In the genomic region with DNA sequence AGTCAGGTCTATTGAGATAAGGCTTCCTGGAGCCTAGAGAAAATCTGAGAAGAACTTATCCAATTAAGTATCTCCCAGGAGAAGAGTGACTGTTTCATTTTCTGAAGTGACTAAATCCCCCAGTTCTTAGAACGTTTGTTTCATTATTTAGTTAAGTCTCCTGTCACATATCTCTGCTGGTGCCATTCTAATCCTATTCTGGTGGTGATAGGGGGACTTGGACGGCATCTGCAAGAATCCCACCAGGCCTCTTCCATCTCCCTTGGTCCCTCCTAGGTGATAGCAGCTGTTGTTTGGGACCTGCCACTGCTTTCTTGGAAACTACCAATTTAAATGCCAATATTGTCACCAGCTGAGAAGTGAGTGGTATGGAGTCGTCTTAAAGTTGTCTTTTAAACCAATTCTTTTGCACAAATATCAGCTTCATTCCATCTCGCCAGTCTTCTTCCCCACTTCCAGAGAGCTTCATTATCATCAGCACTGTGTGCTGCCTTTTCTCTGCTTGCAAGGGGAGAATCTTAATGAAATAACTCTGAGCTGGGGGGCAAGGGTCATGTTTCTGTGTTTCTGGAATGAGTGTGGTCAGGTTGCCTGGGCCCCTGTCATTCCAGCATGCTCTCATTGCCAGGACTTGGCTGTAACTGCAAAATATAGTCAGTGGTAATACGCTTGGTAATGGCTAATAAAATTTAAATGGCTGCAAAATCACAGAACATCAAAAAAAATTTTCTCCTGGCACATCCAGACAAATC, we compare ENCODE assay signal across 29 cellular contexts.
A peak's percentile ranks its signal among the peaks of the same experiment; 100 is the strongest.
DNase-seq lines count a peak whose midpoint lies in the region; ATAC-seq, FAIRE-seq and TF ChIP-seq lines count a peak whose summit lies in the region.
"Had no signal": no experiment of that assay in that cellular context is flagged by ENCODE, and none has a peak within 500 bp of the region (broad histone marks: within the 10 kb centered on the region; RNA-seq: fewer than 3 reads in every experiment).

No MANE protein-coding gene starts in this region.

- no peak overlapping the region for H3K27ac ChIP-seq in H1 (ENCODE audit: low read depth, low read length)
- H3K27ac ChIP-seq: brain microvascular endothelial cell, gastrocnemius medialis, SJCRH30, tibial nerve had no signal

- no peak overlapping the region for H3K14ac ChIP-seq in H1 (ENCODE audit: insufficient read length)

- H3K23me2 ChIP-seq in H1 (ENCODE audit: low read depth, low read length) = no peaks in the 10 kb centered on the region

- no peak overlapping the region for H3K4ac ChIP-seq in H1 (replicated peaks; ENCODE audit: insufficient read length, low read depth, low read length)

- H3K4me1 Mint-ChIP-seq in mesothelial cell of epicardium = peaks cover 39% of the 10 kb centered on the region
- H3K4me1 Mint-ChIP-seq: activated naive CD8-positive, alpha-beta T cell treated with anti-CD3 and anti-CD28 coated beads, Interleukin-2, amount 50 U/mL, for 24 hours; CD8-positive, alpha-beta memory T cell; stimulated activated effector memory CD8-positive, alpha-beta T cell treated with anti-CD3 and anti-CD28 coated beads, Interleukin-12 subunit alpha, Interleukin-12 subunit beta, amount 100 ng/mL, for 72 hours had no signal

- H3K9me3 Mint-ChIP-seq in mesothelial cell of epicardium = peaks cover 6% of the 10 kb centered on the region

- TF ChIP-seq CTCF in BE2C (IDR thresholded peaks at IDR 0.05; ENCODE audit: low read depth, low read length) (no peak), H1 (IDR thresholded peaks at IDR 0.05; ENCODE audit: control extremely low read depth in 1 of 3, insufficient read depth in 1 of 3, low read depth in 1 of 3, low read length in 3 of 3) (no peak), mesothelial cell of epicardium (IDR thresholded peaks at IDR 0.05; ENCODE audit: unreplicated experiment) (no peak), lower leg skin (IDR thresholded peaks at IDR 0.05) (no peak)

- H4K8ac ChIP-seq in H1 (ENCODE audit: extremely low read depth, insufficient read depth, low read length) = no peak overlapping the region

- no peak for TF ChIP-seq EP300 in H1 (IDR thresholded peaks at IDR 0.05; ENCODE audit: borderline replicate concordance in 1 of 2, low read depth in 2 of 2, low read length in 2 of 2)

- H3K27me3 ChIP-seq in BE2C (no peaks in the 10 kb centered on the region), H1 (replicated peaks in 1 of 4; ENCODE audit: control insufficient read depth in 3 of 4, extremely low read depth in 1 of 4, insufficient read depth in 3 of 4, low read length in 3 of 4) (no peaks in the 10 kb centered on the region)
- H3K27me3 ChIP-seq: brain microvascular endothelial cell, dorsolateral prefrontal cortex, gastrocnemius medialis, SJCRH30, tibial nerve had no signal

- no peaks in the 10 kb centered on the region for H3K27me3 Mint-ChIP-seq in mesothelial cell of epicardium (ENCODE audit: low read depth)
- H3K27me3 Mint-ChIP-seq: activated CD8-positive, alpha-beta memory T cell treated with anti-CD3 and anti-CD28 coated beads, Interleukin-2, amount 10 ng/mL, durations not matched to agents 7 days and 5 days had no signal

- peaks cover 5% of the 10 kb centered on the region for H3K36me3 Mint-ChIP-seq in mesothelial cell of epicardium
- H3K36me3 Mint-ChIP-seq: activated CD8-positive, alpha-beta memory T cell treated with anti-CD3 and anti-CD28 coated beads, Interleukin-2, amount 10 ng/mL, durations not matched to agents 7 days and 5 days; CD8-positive, alpha-beta memory T cell; stimulated activated effector memory CD8-positive, alpha-beta T cell treated with anti-CD3 and anti-CD28 coated beads, Interleukin-12 subunit alpha, Interleukin-12 subunit beta, amount 100 ng/mL, for 72 hours had no signal

- WGBS in H1 (ENCODE audit: extremely low coverage in 1 of 2, insufficient coverage in 1 of 2, insufficient read length in 1 of 2, insufficient replicate concordance in 2 of 2, low coverage in 1 of 2, low lambda C conversion rate in 2 of 2, missing lambda C conversion rate in 1 of 2), 2 experiments = 70% methylated on average over 5 of the region's 5 CpGs; no CpG with 5 or more reads in 1 of the 2 experiments
- WGBS in lower leg skin, 2 donors = 88 to 90% methylated on average over 5 of the region's 5 CpGs

- no peak overlapping the region for H2AFZ ChIP-seq in H1 (ENCODE audit: low read length)

- TF ChIP-seq POLR2A in H1 (IDR thresholded peaks at IDR 0.05; ENCODE audit: control extremely low read depth in 1 of 2, low read depth in 2 of 2, low read length in 2 of 2) (no peak), lower leg skin (IDR thresholded peaks at IDR 0.05) (no peak)

- no peak overlapping the region for H3K4me2 ChIP-seq in H1 (ENCODE audit: insufficient read depth in 1 of 2, low read depth in 2 of 2, low read length in 2 of 2)

- H3K56ac ChIP-seq in H1 (replicated peaks; ENCODE audit: insufficient read length, low read depth, low read length) = no peak overlapping the region

- H2BK12ac ChIP-seq in H1 (ENCODE audit: low read depth, low read length) = no peak overlapping the region

- no peak overlapping the region for H2BK120ac ChIP-seq in H1 (replicated peaks; ENCODE audit: low read depth, low read length)

- no peak overlapping the region for H3K4me3 ChIP-seq in BE2C (ENCODE audit: low read depth, low read length)
- H3K4me3 ChIP-seq in H1 (ENCODE audit: extremely low read depth in 1 of 4, insufficient read depth in 2 of 4, low read depth in 3 of 4, low read length in 4 of 4) = no peak overlapping the region
- no peak overlapping the region for H3K4me3 ChIP-seq in lower leg skin (ENCODE audit: low read depth, poor library complexity, severe bottlenecking)
- H3K4me3 ChIP-seq: dorsolateral prefrontal cortex, gastrocnemius medialis, SJCRH30, tibial nerve had no signal

- peak; percentile 21 for DNase-seq in BE2C
- DNase-seq in M059J (ENCODE audit: low read depth) = peak; percentile 52
- DNase-seq in H1 (ENCODE audit: low read depth in 1 of 2, low spot score in 2 of 2) = no peak
- DNase-seq in mesothelial cell of epicardium (ENCODE audit: low spot score in 2 of 2, unreplicated experiment in 2 of 2) = no peak
- no peak for DNase-seq in lower leg skin (ENCODE audit: low spot score in 2 of 2)
- DNase-seq in activated effector memory CD4-positive, alpha-beta T cell treated with anti-CD3 and anti-CD28 coated beads, Interleukin-2, amount 50 U/mL, for 16 hours = no peak
- DNase-seq in left colon = no peak
- DNase-seq: activated CD4-positive, alpha-beta T cell treated with anti-CD3 and anti-CD28 coated beads, Interleukin-2, amount 50 U/mL, for 1 hour; activated CD4-positive, CD25-positive, alpha-beta regulatory T cell; activated CD8-positive, alpha-beta memory T cell treated with anti-CD3 and anti-CD28 coated beads, Interleukin-2, amount 10 ng/mL, durations not matched to agents 7 days and 5 days; activated naive CD4-positive, alpha-beta T cell; activated naive CD8-positive, alpha-beta T cell treated with anti-CD3 and anti-CD28 coated beads, Interleukin-2, amount 50 U/mL, for 24 hours; activated T-cell treated with anti-CD3 and anti-CD28 coated beads, Interleukin-2, amount 50 U/mL, for 4 hours; brain microvascular endothelial cell; CD8-positive, alpha-beta memory T cell; dorsolateral prefrontal cortex; gastrocnemius medialis; NCI-H1092; NCI-H1694; NCI-H446; NCI-H774; occipital lobe; SJCRH30; stimulated activated CD4-positive, alpha-beta T cell treated with anti-CD3 and anti-CD28 coated beads, Interleukin-15, amount 100 ng/mL, for 24 hours; T-helper 1 cell had no signal

- no peaks in the 10 kb centered on the region for H3K36me3 ChIP-seq in BE2C
- no peaks in the 10 kb centered on the region for H3K36me3 ChIP-seq in H1 (ENCODE audit: control insufficient read depth in 2 of 4, insufficient read depth in 4 of 4, low read length in 3 of 4)
- H3K36me3 ChIP-seq: brain microvascular endothelial cell, gastrocnemius medialis, tibial nerve had no signal

- no peak overlapping the region for H3K23ac ChIP-seq in H1 (ENCODE audit: insufficient read length)

- ATAC-seq in left colon (no peak), GM18520 (IDR thresholded peaks at IDR 0.05; ENCODE audit: unreplicated experiment) (no peak)
- ATAC-seq: activated CD8-positive, alpha-beta memory T cell treated with anti-CD3 and anti-CD28 coated beads, Interleukin-2, amount 10 ng/mL, durations not matched to agents 7 days and 5 days; activated naive CD8-positive, alpha-beta T cell treated with anti-CD3 and anti-CD28 coated beads, Interleukin-2, amount 50 U/mL, for 24 hours; activated T-cell treated with anti-CD3 and anti-CD28 coated beads, Interleukin-2, amount 50 U/mL, for 4 hours; gastrocnemius medialis; stimulated activated effector memory CD8-positive, alpha-beta T cell treated with anti-CD3 and anti-CD28 coated beads, Interleukin-12 subunit alpha, Interleukin-12 subunit beta, amount 100 ng/mL, for 72 hours had no signal

- no peaks in the 10 kb centered on the region for H4K20me1 ChIP-seq in H1 (replicated peaks in 1 of 2; ENCODE audit: control insufficient read depth in 1 of 2, insufficient read depth in 2 of 2, low read length in 2 of 2)

- peak overlapping the region; percentile 90 for H3K27ac Mint-ChIP-seq in mesothelial cell of epicardium
- H3K27ac Mint-ChIP-seq: activated CD8-positive, alpha-beta memory T cell treated with anti-CD3 and anti-CD28 coated beads, Interleukin-2, amount 10 ng/mL, durations not matched to agents 7 days and 5 days; activated naive CD8-positive, alpha-beta T cell treated with anti-CD3 and anti-CD28 coated beads, Interleukin-2, amount 50 U/mL, for 24 hours; CD8-positive, alpha-beta memory T cell; stimulated activated effector memory CD8-positive, alpha-beta T cell treated with anti-CD3 and anti-CD28 coated beads, Interleukin-12 subunit alpha, Interleukin-12 subunit beta, amount 100 ng/mL, for 72 hours had no signal

- H2BK15ac ChIP-seq in H1 (ENCODE audit: low read length) = no peak overlapping the region

- H3K9me3 ChIP-seq in BE2C (no peaks in the 10 kb centered on the region), H1 (ENCODE audit: insufficient read depth in 2 of 2, low read depth in 1 of 2, low read length in 1 of 2) (no peaks in the 10 kb centered on the region)
- H3K9me3 ChIP-seq: gastrocnemius medialis, SJCRH30, tibial nerve had no signal

- H3K9ac ChIP-seq in H1 (replicated peaks in 1 of 4; ENCODE audit: extremely low read depth in 1 of 4, low read depth in 3 of 4, low read length in 3 of 4) = no peak overlapping the region

- H2BK20ac ChIP-seq in H1 (ENCODE audit: low read length) = no peak overlapping the region

- H2BK5ac ChIP-seq in H1 (ENCODE audit: low read depth, low read length) = no peak overlapping the region

- no peak overlapping the region for H3K18ac ChIP-seq in H1 (ENCODE audit: extremely low read depth, low read length)

- no peak overlapping the region for H4K5ac ChIP-seq in H1 (ENCODE audit: insufficient read length, low read depth, low read length)

- H4K91ac ChIP-seq in H1 (replicated peaks; ENCODE audit: insufficient read length, low read length) = no peak overlapping the region

- TF ChIP-seq RAD21 in H1 (IDR thresholded peaks at IDR 0.05 in 1 of 2, conservative IDR thresholded peaks at IDR 0.05 in 1 of 2; ENCODE audit: low read depth in 2 of 2, low read length in 2 of 2) = no peak

- peak; percentile 7 for FAIRE-seq in H1 (lab: Jason Lieb, UNC)
- FAIRE-seq: GM12892 had no signal

- no peak overlapping the region for H2AK5ac ChIP-seq in H1 (ENCODE audit: low read depth, low read length)

- POLR2A ChIA-PET in H1 (lab: Charles Lee; ENCODE audit: partially characterized antibody) = interaction anchor here (2.2 kb wide), 1 partner anchor 8 kb away, joined by 6 read pairs; no protein-coding TSS in a partner anchor

- H3K4me3 Mint-ChIP-seq in mesothelial cell of epicardium = no peak overlapping the region
- H3K4me3 Mint-ChIP-seq: activated CD8-positive, alpha-beta memory T cell treated with anti-CD3 and anti-CD28 coated beads, Interleukin-2, amount 10 ng/mL, durations not matched to agents 7 days and 5 days; activated naive CD8-positive, alpha-beta T cell treated with anti-CD3 and anti-CD28 coated beads, Interleukin-2, amount 50 U/mL, for 24 hours; activated T-cell treated with anti-CD3 and anti-CD28 coated beads, Interleukin-2, amount 50 U/mL, for 4 hours; CD8-positive, alpha-beta memory T cell; stimulated activated effector memory CD8-positive, alpha-beta T cell treated with anti-CD3 and anti-CD28 coated beads, Interleukin-12 subunit alpha, Interleukin-12 subunit beta, amount 100 ng/mL, for 72 hours had no signal

- H3K4me1 ChIP-seq in BE2C = no peaks in the 10 kb centered on the region
- H3K4me1 ChIP-seq in H1 (replicated peaks in 1 of 4; ENCODE audit: control insufficient read depth in 3 of 4, insufficient read depth in 4 of 4, low read length in 3 of 4) = peaks cover 0 to 12% (median 11%) of the 10 kb centered on the region in 4 experiments; a peak in 3 of 7 replicates
- H3K4me1 ChIP-seq: gastrocnemius medialis, SJCRH30 had no signal

- CTCF ChIA-PET in H1 (lab: Charles Lee; ENCODE audit: partially characterized antibody) = interaction anchor here (0.6 to 3.9 kb wide), 14 partner anchors 8 to 227 kb away, joined by 3 to 23 read pairs (median 4); no protein-coding TSS in a partner anchor

- intact Hi-C loops in lower leg skin (cut with DNase I; ENCODE audit: low total_unique reads) = no loop called here
- intact Hi-C loops in left colon (cut with DNase I, micrococcal nuclease) = no loop called here

- peaks cover 6% of the 10 kb centered on the region; the same call in 1 of the 2 replicates for H3K79me1 ChIP-seq in H1 (ENCODE audit: low read depth, low read length)

- H3K79me2 ChIP-seq in H1 (ENCODE audit: control insufficient read depth in 1 of 2, insufficient read depth in 2 of 2, low read length in 2 of 2) = peaks cover 0 to 7% of the 10 kb centered on the region in 2 experiments; a peak in 2 of 4 replicates

Comparison
In these comparisons a context has a peak if more than half of its experiments do, and no peak if none do; other contexts are left out.
1. DNase-seq: peak in BE2C (single experiment) and M059J (single experiment); none in H1 (0 of 2), mesothelial cell of epicardium (0 of 2), lower leg skin (0 of 2), activated effector memory CD4-positive, alpha-beta T cell treated with anti-CD3 and anti-CD28 coated beads, Interleukin-2, amount 50 U/mL, for 16 hours (single experiment) and left colon (0 of 2).